Comparison of ENCODE assay signal across 12 cellular contexts in genomic region chrX:48558270-48558669, GRCh38. TPM values are rescaled to one million over a fixed set of nuclear protein-coding genes. Genes with fewer than 3 reads are reported as not detected.
DNase-seq lines count a peak whose midpoint lies in the region; ATAC-seq and TF ChIP-seq lines count a peak whose summit lies in the region.
"Had no signal": no experiment of that assay in that cellular context is flagged by ENCODE, and none has a peak within 500 bp of the region (broad histone marks: within the 10 kb centered on the region; RNA-seq: fewer than 3 reads in every experiment).

No MANE protein-coding gene starts in this region.

- H3K4me3 Mint-ChIP-seq in activated CD8-positive, alpha-beta T cell treated with anti-CD3 and anti-CD28 coated beads for 36 hours, result no peak overlapping the region
- H3K4me3 Mint-ChIP-seq in activated CD8-positive, alpha-beta T cell treated with anti-CD3 and anti-CD28 coated beads, Interleukin-2, amount 10 ng/mL, durations not matched to agents 7 days and 5 days, result no peak overlapping the region
- H3K4me3 Mint-ChIP-seq: neural crest cell had no signal

- H3K36me3 Mint-ChIP-seq in activated CD8-positive, alpha-beta T cell treated with anti-CD3 and anti-CD28 coated beads for 36 hours (ENCODE audit: low read depth), result peaks cover 15% of the 10 kb centered on the region
- peaks cover 34% of the 10 kb centered on the region for H3K36me3 Mint-ChIP-seq in activated CD8-positive, alpha-beta T cell treated with anti-CD3 and anti-CD28 coated beads, Interleukin-2, amount 10 ng/mL, durations not matched to agents 7 days and 5 days (ENCODE audit: low read depth)

- CTCF ChIA-PET in activated CD8-positive, alpha-beta T cell treated with anti-CD3 and anti-CD28 coated beads for 36 hours (lab: Charles Lee), result no interaction called here
- CTCF ChIA-PET in activated CD8-positive, alpha-beta T cell treated with anti-CD3 and anti-CD28 coated beads, Interleukin-2, amount 10 ng/mL, durations not matched to agents 7 days and 5 days (lab: Charles Lee), result no interaction called here

- H3K27me3 Mint-ChIP-seq in activated CD8-positive, alpha-beta T cell treated with anti-CD3 and anti-CD28 coated beads for 36 hours, result no peaks in the 10 kb centered on the region
- H3K27me3 Mint-ChIP-seq in activated CD8-positive, alpha-beta T cell treated with anti-CD3 and anti-CD28 coated beads, Interleukin-2, amount 10 ng/mL, durations not matched to agents 7 days and 5 days (ENCODE audit: low read depth), result no peaks in the 10 kb centered on the region

- peaks cover 3% of the 10 kb centered on the region for H3K4me1 Mint-ChIP-seq in activated CD8-positive, alpha-beta T cell treated with anti-CD3 and anti-CD28 coated beads for 36 hours (ENCODE audit: low read depth)
- H3K4me1 Mint-ChIP-seq in activated CD8-positive, alpha-beta T cell treated with anti-CD3 and anti-CD28 coated beads, Interleukin-2, amount 10 ng/mL, durations not matched to agents 7 days and 5 days (ENCODE audit: low read depth), result no peaks in the 10 kb centered on the region
- H3K4me1 Mint-ChIP-seq: neural crest cell had no signal

- intact Hi-C loops in activated CD8-positive, alpha-beta T cell treated with anti-CD3 and anti-CD28 coated beads for 36 hours (cut with micrococcal nuclease), result no loop called here

- ATAC-seq in activated CD8-positive, alpha-beta T cell treated with anti-CD3 and anti-CD28 coated beads for 36 hours, result peak; percentile 61
- no peak for ATAC-seq in activated CD8-positive, alpha-beta T cell treated with anti-CD3 and anti-CD28 coated beads, Interleukin-2, amount 10 ng/mL, durations not matched to agents 7 days and 5 days

- TF ChIP-seq CTCF in activated CD8-positive, alpha-beta T cell treated with anti-CD3 and anti-CD28 coated beads for 36 hours (IDR thresholded peaks at IDR 0.05), result no peak

- POLR2A ChIA-PET in activated CD8-positive, alpha-beta T cell treated with anti-CD3 and anti-CD28 coated beads for 36 hours (lab: Charles Lee), result interaction anchor here (1.3 kb wide), 1 partner anchor 16 kb away, joined by 6 read pairs; the partner anchor contains the start of gene RBM3
- POLR2A ChIA-PET in activated CD8-positive, alpha-beta T cell treated with anti-CD3 and anti-CD28 coated beads, Interleukin-2, amount 10 ng/mL, durations not matched to agents 7 days and 5 days (lab: Charles Lee), result interaction anchor here (0.7 kb wide), 1 partner anchor 54 kb away, joined by 3 read pairs; no protein-coding TSS in a partner anchor

- no peaks in the 10 kb centered on the region for H3K9me3 Mint-ChIP-seq in activated CD8-positive, alpha-beta T cell treated with anti-CD3 and anti-CD28 coated beads for 36 hours
- no peaks in the 10 kb centered on the region for H3K9me3 Mint-ChIP-seq in activated CD8-positive, alpha-beta T cell treated with anti-CD3 and anti-CD28 coated beads, Interleukin-2, amount 10 ng/mL, durations not matched to agents 7 days and 5 days (ENCODE audit: insufficient read depth)
- H3K9me3 Mint-ChIP-seq: neural crest cell had no signal

- peak overlapping the region; percentile 70 for H3K27ac ChIP-seq in epithelial cell of prostate
- H3K27ac ChIP-seq: HL-60 had no signal

- peak overlapping the region; percentile 67 for H3K27ac Mint-ChIP-seq in activated CD8-positive, alpha-beta T cell treated with anti-CD3 and anti-CD28 coated beads for 36 hours
- H3K27ac Mint-ChIP-seq in activated CD8-positive, alpha-beta T cell treated with anti-CD3 and anti-CD28 coated beads, Interleukin-2, amount 10 ng/mL, durations not matched to agents 7 days and 5 days, result no peak overlapping the region

- no peak for DNase-seq in activated CD8-positive, alpha-beta T cell treated with anti-CD3 and anti-CD28 coated beads for 36 hours
- no peak for DNase-seq in activated CD8-positive, alpha-beta T cell treated with anti-CD3 and anti-CD28 coated beads, Interleukin-2, amount 10 ng/mL, durations not matched to agents 7 days and 5 days
- DNase-seq in RPMI7951 (ENCODE audit: low read depth) (peak; percentile 79), epithelial cell of prostate (ENCODE audit: low read depth, low spot score) (peak; percentile 48), renal cortical epithelial cell (ENCODE audit: low read depth) (peak; percentile 80), NCI-H2107 (lab: John Stamatoyannopoulos, UW) (no peak), KG1 (lab: John Stamatoyannopoulos, UW) (no peak)
- DNase-seq in stimulated activated CD4-positive, alpha-beta T cell treated with anti-CD3 and anti-CD28 coated beads, Interleukin-2, amount 100 ng/mL, for 24 hours, result no peak
- DNase-seq: AML-193, NCI-H1930 had no signal

RNA-seq across cellular contexts. Expression of gene RBM3, which starts 16.0 kb away (rescaled TPM):
- 100 to 1,000 TPM; 191 to 195 TPM for total RNA-seq in activated CD8-positive, alpha-beta T cell treated with anti-CD3 and anti-CD28 coated beads for 36 hours
- total RNA-seq in activated CD8-positive, alpha-beta T cell treated with anti-CD3 and anti-CD28 coated beads, Interleukin-2, amount 10 ng/mL, durations not matched to agents 7 days and 5 days, result 100 to 1,000 TPM; 266 to 278 TPM
- 200 and 208 TPM in 2 replicates for total RNA-seq in RPMI7951 (2014; rRNA removed; shearing (Covaris generic))
- 41.2 and 293 TPM in 2 replicates for total RNA-seq in renal cortical epithelial cell

RNA-seq across cellular contexts. Expression of gene TBC1D25, which starts 18.8 kb away (rescaled TPM):
- 10 to 100 TPM; 11.4 to 11.9 TPM for total RNA-seq in activated CD8-positive, alpha-beta T cell treated with anti-CD3 and anti-CD28 coated beads for 36 hours
- 10 to 100 TPM; 16.2 to 16.7 TPM for total RNA-seq in activated CD8-positive, alpha-beta T cell treated with anti-CD3 and anti-CD28 coated beads, Interleukin-2, amount 10 ng/mL, durations not matched to agents 7 days and 5 days
- 5.9 and 7.4 TPM in 2 replicates for total RNA-seq in RPMI7951 (2014; rRNA removed; shearing (Covaris generic))
- total RNA-seq in renal cortical epithelial cell, result 6.1 and 11.9 TPM in 2 replicates

RNA-seq across cellular contexts. Expression of gene EBP, which starts 36.7 kb away (rescaled TPM):
- total RNA-seq in activated CD8-positive, alpha-beta T cell treated with anti-CD3 and anti-CD28 coated beads for 36 hours, result 100 to 1,000 TPM; 159 to 164 TPM
- total RNA-seq in activated CD8-positive, alpha-beta T cell treated with anti-CD3 and anti-CD28 coated beads, Interleukin-2, amount 10 ng/mL, durations not matched to agents 7 days and 5 days, result 100 to 1,000 TPM; 338 to 344 TPM
- total RNA-seq in RPMI7951 (2014; rRNA removed; shearing (Covaris generic)), result 135 and 174 TPM in 2 replicates
- total RNA-seq in renal cortical epithelial cell, result 19.8 and 203 TPM in 2 replicates

RNA-seq across cellular contexts. Expression of gene WDR13, which starts 39.0 kb away (rescaled TPM):
- total RNA-seq in activated CD8-positive, alpha-beta T cell treated with anti-CD3 and anti-CD28 coated beads for 36 hours, result 10 to 100 TPM; 31.6 to 38.6 TPM
- 10 to 100 TPM; 37.6 to 43.7 TPM for total RNA-seq in activated CD8-positive, alpha-beta T cell treated with anti-CD3 and anti-CD28 coated beads, Interleukin-2, amount 10 ng/mL, durations not matched to agents 7 days and 5 days
- total RNA-seq in RPMI7951 (2014; rRNA removed; shearing (Covaris generic)), result 62.4 and 74.1 TPM in 2 replicates
- 119 and 212 TPM in 2 replicates for total RNA-seq in renal cortical epithelial cell

RNA-seq across cellular contexts. Expression of gene PORCN, which starts 49.5 kb away (rescaled TPM):
- total RNA-seq in activated CD8-positive, alpha-beta T cell treated with anti-CD3 and anti-CD28 coated beads for 36 hours, result 10 to 100 TPM; 13.9 to 16.9 TPM
- total RNA-seq in activated CD8-positive, alpha-beta T cell treated with anti-CD3 and anti-CD28 coated beads, Interleukin-2, amount 10 ng/mL, durations not matched to agents 7 days and 5 days, result 10 to 100 TPM; 19.4 to 22.7 TPM
- total RNA-seq in RPMI7951 (2014; rRNA removed; shearing (Covaris generic)), result 27.2 and 33.6 TPM in 2 replicates
- total RNA-seq in renal cortical epithelial cell, result 9.2 and 15.3 TPM in 2 replicates

Comparison
In these comparisons a context has a peak if more than half of its experiments do, and no peak if none do; other contexts are left out.
1. DNase-seq: peak in RPMI7951 (single experiment), epithelial cell of prostate (single experiment) and renal cortical epithelial cell (single experiment); none in activated CD8-positive, alpha-beta T cell treated with anti-CD3 and anti-CD28 coated beads for 36 hours (single experiment), activated CD8-positive, alpha-beta T cell treated with anti-CD3 and anti-CD28 coated beads, Interleukin-2, amount 10 ng/mL, durations not matched to agents 7 days and 5 days (single experiment), stimulated activated CD4-positive, alpha-beta T cell treated with anti-CD3 and anti-CD28 coated beads, Interleukin-2, amount 100 ng/mL, for 24 hours (0 of 2), NCI-H2107 (single experiment) and KG1 (single experiment).